ENCODE assay signal across 9 cellular contexts in the genomic region with DNA sequence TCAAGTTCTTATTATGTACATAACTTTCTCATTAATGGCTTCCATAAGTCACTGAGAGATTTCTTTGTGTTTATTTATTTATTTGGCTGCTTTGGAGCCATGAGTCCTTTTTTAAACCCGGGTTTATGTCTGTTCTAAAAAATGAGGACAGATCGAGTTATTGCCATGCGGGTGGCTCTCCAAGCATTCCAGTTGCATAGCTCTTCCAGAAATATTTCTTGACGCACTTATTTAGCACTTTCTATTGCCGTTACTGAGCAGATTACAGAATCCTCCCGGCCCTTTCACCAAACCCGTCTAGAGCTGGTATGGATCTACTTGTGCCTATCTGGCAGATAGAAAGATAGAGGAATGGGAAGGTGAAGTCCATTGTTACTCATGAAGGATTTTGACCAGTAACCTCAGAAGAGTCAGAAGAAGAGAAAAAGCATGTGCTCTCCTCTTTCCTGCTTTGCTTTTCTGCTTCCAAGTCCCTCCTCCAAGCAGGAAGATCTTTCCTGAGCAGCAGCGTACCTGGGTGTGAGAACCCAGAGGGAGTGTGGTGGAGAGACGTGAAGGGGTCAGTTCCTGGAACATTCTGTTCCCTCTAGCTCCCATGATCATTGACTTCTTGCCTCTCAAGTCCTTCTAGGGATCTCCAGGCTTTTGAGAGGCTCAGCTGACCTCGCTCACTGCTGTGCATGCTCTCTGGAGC.
A peak's percentile ranks its signal among the peaks of the same experiment; 100 is the strongest.
DNase-seq lines count a peak whose midpoint lies in the region; ATAC-seq and TF ChIP-seq lines count a peak whose summit lies in the region.
"Had no signal": no experiment of that assay in that cellular context is flagged by ENCODE, and none has a peak within 500 bp of the region (broad histone marks: within the 10 kb centered on the region; RNA-seq: fewer than 3 reads in every experiment).

No MANE protein-coding gene starts in this region.

- H3K27me3 ChIP-seq in heart left ventricle: no peaks in the 10 kb centered on the region

- ATAC-seq in heart left ventricle (peak; percentile 11 to 45 (median 30)), sciatic nerve (peak; percentile 82), HG03432 (IDR thresholded peaks at IDR 0.05; ENCODE audit: unreplicated experiment) (no peak), GM21423 (IDR thresholded peaks at IDR 0.05; ENCODE audit: unreplicated experiment) (no peak), T-helper 17 cell (no peak)

- H3K36me3 ChIP-seq in heart left ventricle: no peaks in the 10 kb centered on the region

- H3K27me3 Mint-ChIP-seq in T-helper 17 cell: no peaks in the 10 kb centered on the region

- H3K4me3 Mint-ChIP-seq in T-helper 17 cell: no peak overlapping the region

- intact Hi-C loops in heart left ventricle (cut with DNase I): loop anchor here in 9 of 10 donors (5.0 to 10.0 kb wide), 8 partner anchors 112 to 688 kb away; partner anchors contain the start of genes BCL6 (in 5 of the 9) and LPP (in 3 of the 9)
- intact Hi-C loops in sciatic nerve (cut with DNase I): no loop called here

- no peak overlapping the region for H3K27ac Mint-ChIP-seq in T-helper 17 cell

- no peaks in the 10 kb centered on the region for H3K9me3 ChIP-seq in heart left ventricle
- H3K9me3 ChIP-seq in T-helper 17 cell (ENCODE audit: control insufficient read depth, low read length, poor library complexity, severe bottlenecking): no peaks in the 10 kb centered on the region

- peaks cover 26% of the 10 kb centered on the region for H3K4me1 Mint-ChIP-seq in T-helper 17 cell

- TF ChIP-seq CTCF in heart left ventricle (IDR thresholded peaks at IDR 0.05): no peak

- peak overlapping the region in 6 of 12 donors; percentile 4 to 37 (median 8) for H3K4me3 ChIP-seq in heart left ventricle

- H3K27ac ChIP-seq in angular gyrus (ENCODE audit: low read depth, low read length) (peak overlapping the region; percentile 81), heart left ventricle (peak overlapping the region; percentile 74 to 96 (median 89))

- WGBS in heart left ventricle, 4 donors: 28 to 48% (median 43%) methylated on average over 10 of the region's 10 CpGs

- DNase-seq in AG20443 (ENCODE audit: low spot score) (peak; percentile 71), heart left ventricle (peak in 2 of 5 donors; percentile 34 to 47), sciatic nerve (ENCODE audit: low spot score) (no peak), SHP77 (lab: John Stamatoyannopoulos, UW) (no peak), T-helper 17 cell (no peak)
- DNase-seq: NCI-H2081 treated with DMSO at 0.1 percent for 48 hours had no signal

- H3K4me1 ChIP-seq in heart left ventricle: peaks cover 2 to 100% (median 74%) of the 10 kb centered on the region in 12 donors

- peaks cover 2% of the 10 kb centered on the region for H3K36me3 Mint-ChIP-seq in T-helper 17 cell (ENCODE audit: low read depth)

- TF ChIP-seq POLR2A in heart left ventricle (IDR thresholded peaks at IDR 0.05): no peak

Comparison
In these comparisons a context has a peak if more than half of its experiments do, and no peak if none do; other contexts are left out.
1. ATAC-seq: peak in heart left ventricle (4 of 4) and sciatic nerve (single experiment); none in HG03432 (single experiment), GM21423 (single experiment) and T-helper 17 cell (single experiment).